24 cellular contexts compared by ENCODE assay signal in the genomic region with DNA sequence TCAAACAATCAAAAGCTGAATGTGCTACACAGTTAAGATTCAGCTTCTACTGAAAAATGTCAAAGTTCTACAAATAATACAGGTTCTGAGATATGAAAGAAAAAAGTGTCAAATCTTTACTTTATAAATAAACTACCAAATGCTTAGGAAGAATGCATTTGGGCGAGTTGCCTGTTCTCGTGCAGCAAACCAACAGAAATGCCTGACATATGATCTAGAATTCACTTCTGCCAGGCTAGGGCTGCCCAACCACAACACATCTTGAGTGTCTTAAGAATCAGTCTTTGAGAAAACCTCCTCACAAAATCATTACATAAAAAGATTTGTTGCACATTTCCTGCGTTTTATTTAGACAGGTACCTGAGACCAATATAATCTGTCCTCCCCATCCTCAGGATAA.
"Had no signal": no experiment of that assay in that cellular context is flagged by ENCODE, and none has a peak within 500 bp of the region (broad histone marks: within the 10 kb centered on the region; RNA-seq: fewer than 3 reads in every experiment).

No MANE protein-coding gene starts in this region.

- H3K36me3 ChIP-seq: ascending aorta, esophagus squamous epithelium, neutrophil, transverse colon, uterus had no signal

- ATAC-seq: activated CD8-positive, alpha-beta memory T cell treated with anti-CD3 and anti-CD28 coated beads, Interleukin-2, amount 10 ng/mL, durations not matched to agents 7 days and 5 days; left colon; natural killer cell treated with Interleukin-12 subunit alpha and Interleukin-12 subunit beta and Interleukin-15 and Interleukin-18, amount 100 ng/mL, for 72 hours; stimulated activated naive CD8-positive, alpha-beta T cell treated with anti-CD3 and anti-CD28 coated beads, Interleukin-15, Interleukin-2, amounts not matched to agents 100 U/mL and 50 U/mL, for 24 hours had no signal

- DNase-seq: activated CD4-positive, alpha-beta memory T cell treated with anti-CD3 and anti-CD28 coated beads, Interleukin-2, amount 10 ng/mL, durations not matched to agents 7 days and 5 days; activated CD4-positive, alpha-beta T cell treated with anti-CD3 and anti-CD28 coated beads for 48 hours; activated CD4-positive, CD25-positive, alpha-beta regulatory T cell; activated CD8-positive, alpha-beta memory T cell treated with anti-CD3 and anti-CD28 coated beads, Interleukin-2, amount 10 ng/mL, durations not matched to agents 7 days and 5 days; activated naive CD4-positive, alpha-beta T cell treated with anti-CD3 and anti-CD28 coated beads, Interleukin-2, amount 10 ng/mL, durations not matched to agents 7 days and 5 days; activated T-cell treated with anti-CD3 and anti-CD28 coated beads, Interleukin-2, amount 50 U/mL, for 1 hour; cerebellar nuclear complex; effector memory CD4-positive, alpha-beta T cell; esophagus squamous epithelium; foreskin melanocyte; hypothalamus; islet precursor cell; left colon; retina; stimulated activated CD4-positive, alpha-beta T cell treated with anti-CD3 and anti-CD28 coated beads, Interleukin-2, amount 100 ng/mL, for 24 hours; stimulated activated naive CD8-positive, alpha-beta T cell treated with anti-CD3 and anti-CD28 coated beads, Interleukin-15, Interleukin-2, amounts not matched to agents 100 U/mL and 50 U/mL, for 24 hours; substantia nigra; T1000; transverse colon; uterus had no signal

- H3K27ac ChIP-seq: esophagus squamous epithelium, neutrophil, transverse colon, uterus had no signal

- H3K4me1 ChIP-seq: transverse colon, uterus had no signal

- H3K9me3 ChIP-seq: ascending aorta, esophagus squamous epithelium, neutrophil, transverse colon, uterus had no signal

- H3K4me3 ChIP-seq: esophagus squamous epithelium, lung, transverse colon, uterus had no signal

- H3K27me3 ChIP-seq: ascending aorta, esophagus squamous epithelium, neutrophil, transverse colon, uterus had no signal
